ENCODE assay signal across 7 cellular contexts in the genomic region with DNA sequence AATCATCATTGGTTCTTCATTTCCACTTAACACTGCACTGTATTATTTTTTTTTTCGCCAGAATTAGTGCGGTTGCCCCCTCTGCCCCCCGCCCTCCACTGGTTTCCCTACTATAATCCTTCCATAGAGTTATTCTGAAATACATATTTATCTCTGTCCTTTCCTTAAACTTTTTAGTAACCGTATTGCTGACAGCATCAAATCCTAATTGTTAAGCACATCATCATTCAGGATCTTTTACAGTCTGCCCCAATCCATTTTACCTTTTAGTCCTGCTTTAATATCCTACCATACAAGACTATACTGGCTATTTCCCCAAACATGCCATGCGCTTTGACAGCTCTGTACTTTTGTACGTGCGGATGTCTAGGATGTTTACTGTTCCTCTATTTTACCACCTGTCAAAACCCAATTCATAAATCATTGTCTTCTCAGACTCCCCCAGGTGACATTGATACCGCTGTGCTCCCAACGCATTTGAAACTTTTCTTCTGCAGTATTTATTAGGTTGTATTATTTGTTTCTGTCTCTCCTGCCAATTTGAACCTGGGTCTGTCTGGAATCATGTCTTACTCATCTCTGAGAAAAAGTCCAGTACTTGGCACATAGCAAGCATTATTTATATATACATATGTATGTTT. TPM values are rescaled to one million over a fixed set of nuclear protein-coding genes. Genes with fewer than 3 reads are reported as not detected.
A peak's percentile ranks its signal among the peaks of the same experiment; 100 is the strongest.
DNase-seq lines count a peak whose midpoint lies in the region; ATAC-seq, FAIRE-seq and TF ChIP-seq lines count a peak whose summit lies in the region.

No MANE protein-coding gene starts in this region.

- intact Hi-C loops in mucosa of descending colon (cut with DNase I, micrococcal nuclease), result no loop called here

- TF ChIP-seq CTCF in cardiac fibroblast (IDR thresholded peaks at IDR 0.05; ENCODE audit: low read depth, low read length), result no peak
- no peak for TF ChIP-seq CTCF in mucosa of descending colon (IDR thresholded peaks at IDR 0.05)

- H3K9me3 ChIP-seq in mucosa of descending colon, result no peaks in the 10 kb centered on the region

- H3K4me3 ChIP-seq in cardiac fibroblast (replicated peaks in 1 of 2; ENCODE audit: low read depth in 2 of 2, low read length in 2 of 2), result peak overlapping the region; percentile 96 to 99
- peak overlapping the region; percentile 51 for H3K4me3 ChIP-seq in mucosa of descending colon

- FAIRE-seq in GM18507 (lab: Jason Lieb, UNC), result peak; percentile 75

- ATAC-seq in mucosa of descending colon (no peak), GM19023 (IDR thresholded peaks at IDR 0.05; ENCODE audit: unreplicated experiment) (no peak)

- no peak for DNase-seq in GM18507 (ENCODE audit: extremely low spot score, insufficient read length, low read depth)
- DNase-seq in NAMALWA (ENCODE audit: low spot score), result peak; percentile 68
- DNase-seq in cardiac fibroblast (ENCODE audit: low read depth in 2 of 2), result peak in 1 of 2 donors; percentile 45
- DNase-seq in mucosa of descending colon, result no peak
- no peak for DNase-seq in dedifferentiated amniotic fluid mesenchymal stem cell (ENCODE audit: extremely low spot score)
- no peak for DNase-seq in activated CD8-positive, alpha-beta memory T cell treated with anti-CD3 and anti-CD28 coated beads, Interleukin-2, amount 50 U/mL, for 4 hours

- H3K4me1 ChIP-seq in mucosa of descending colon (ENCODE audit: low read depth), result peaks cover 15% of the 10 kb centered on the region

- peaks cover 7% of the 10 kb centered on the region for H3K36me3 ChIP-seq in mucosa of descending colon (ENCODE audit: low read depth)

RNA-seq across cellular contexts. Expression of gene FGFR1OP2, which starts 1.0 kb away (rescaled TPM):
- total RNA-seq in mucosa of descending colon, result 10 to 100 TPM; 25.1 to 50.9 (median 28.2) TPM

RNA-seq across cellular contexts. Expression of gene INTS13, which starts 1.5 kb away (rescaled TPM):
- 10 to 100 TPM; 15.0 to 17.6 (median 17.2) TPM for total RNA-seq in mucosa of descending colon
